Comparison of ENCODE assay signal across 1 cellular context in the genomic region with DNA sequence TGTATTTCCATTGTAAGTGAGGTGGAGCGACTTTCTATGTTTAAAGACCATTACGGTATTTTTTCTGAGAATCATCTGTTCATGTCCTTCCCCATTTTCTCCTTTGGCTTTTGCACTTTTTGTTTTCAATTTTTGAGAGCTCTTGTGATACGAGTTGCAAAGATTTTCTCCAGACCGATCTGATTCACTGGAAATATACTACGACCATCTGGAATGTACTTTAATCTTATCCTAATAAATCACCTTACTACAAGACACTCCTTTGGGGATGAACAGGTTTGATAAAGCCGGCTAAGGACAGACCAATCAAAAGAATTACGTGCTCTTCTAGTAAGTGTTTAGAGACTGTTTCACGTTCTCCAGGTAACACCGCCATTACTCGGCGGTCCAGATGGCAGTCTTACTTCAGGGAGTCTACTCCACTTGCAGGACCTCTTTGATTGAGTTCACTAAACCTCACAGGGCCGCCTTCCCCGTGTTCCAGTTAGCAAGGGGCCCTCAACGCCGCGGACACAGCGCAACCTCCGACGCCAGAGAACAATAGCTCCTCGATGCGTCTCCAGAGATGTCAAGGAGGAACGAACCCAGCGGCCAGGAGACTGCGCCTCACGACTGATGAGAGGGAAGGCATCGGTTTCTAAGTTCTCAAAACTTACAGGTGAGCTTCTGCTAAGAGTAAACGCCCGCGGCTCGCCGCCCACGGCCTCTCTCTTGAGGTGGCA.
TF ChIP-seq lines count a peak whose summit lies in the region.

No MANE protein-coding gene starts in this region.

TF ChIP-seq in GM12878, 131 proteins besides CTCF, POLR2A, EP300 and RAD21:
- no peak for TF ChIP-seq SRF (IDR thresholded peaks at IDR 0.05; ENCODE audit: low read depth in 2 of 2, low read length in 2 of 2)
- 0 out of 2 replicates have a peak, but pooled peaks have one; percentile 72 for TF ChIP-seq PML (IDR thresholded peaks at IDR 0.05; ENCODE audit: low read length)
- TF ChIP-seq KLF5 (IDR thresholded peaks at IDR 0.05; ENCODE audit: partially characterized antibody): no peak
- TF ChIP-seq, protein P1, sequence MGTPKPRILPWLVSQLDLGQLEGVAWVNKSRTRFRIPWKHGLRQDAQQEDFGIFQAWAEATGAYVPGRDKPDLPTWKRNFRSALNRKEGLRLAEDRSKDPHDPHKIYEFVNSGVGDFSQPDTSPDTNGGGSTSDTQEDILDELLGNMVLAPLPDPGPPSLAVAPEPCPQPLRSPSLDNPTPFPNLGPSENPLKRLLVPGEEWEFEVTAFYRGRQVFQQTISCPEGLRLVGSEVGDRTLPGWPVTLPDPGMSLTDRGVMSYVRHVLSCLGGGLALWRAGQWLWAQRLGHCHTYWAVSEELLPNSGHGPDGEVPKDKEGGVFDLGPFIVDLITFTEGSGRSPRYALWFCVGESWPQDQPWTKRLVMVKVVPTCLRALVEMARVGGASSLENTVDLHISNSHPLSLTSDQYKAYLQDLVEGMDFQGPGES (IDR thresholded peaks at IDR 0.05): no peak
- TF ChIP-seq FOS (IDR thresholded peaks at IDR 0.05; ENCODE audit: borderline replicate concordance, extremely low read depth, insufficient read length): no peak
- 0 out of 2 replicates have a peak, but pooled peaks have one; percentile 30 for TF ChIP-seq ATF7 (IDR thresholded peaks at IDR 0.05; ENCODE audit: low read depth)
- TF ChIP-seq, protein P2, sequence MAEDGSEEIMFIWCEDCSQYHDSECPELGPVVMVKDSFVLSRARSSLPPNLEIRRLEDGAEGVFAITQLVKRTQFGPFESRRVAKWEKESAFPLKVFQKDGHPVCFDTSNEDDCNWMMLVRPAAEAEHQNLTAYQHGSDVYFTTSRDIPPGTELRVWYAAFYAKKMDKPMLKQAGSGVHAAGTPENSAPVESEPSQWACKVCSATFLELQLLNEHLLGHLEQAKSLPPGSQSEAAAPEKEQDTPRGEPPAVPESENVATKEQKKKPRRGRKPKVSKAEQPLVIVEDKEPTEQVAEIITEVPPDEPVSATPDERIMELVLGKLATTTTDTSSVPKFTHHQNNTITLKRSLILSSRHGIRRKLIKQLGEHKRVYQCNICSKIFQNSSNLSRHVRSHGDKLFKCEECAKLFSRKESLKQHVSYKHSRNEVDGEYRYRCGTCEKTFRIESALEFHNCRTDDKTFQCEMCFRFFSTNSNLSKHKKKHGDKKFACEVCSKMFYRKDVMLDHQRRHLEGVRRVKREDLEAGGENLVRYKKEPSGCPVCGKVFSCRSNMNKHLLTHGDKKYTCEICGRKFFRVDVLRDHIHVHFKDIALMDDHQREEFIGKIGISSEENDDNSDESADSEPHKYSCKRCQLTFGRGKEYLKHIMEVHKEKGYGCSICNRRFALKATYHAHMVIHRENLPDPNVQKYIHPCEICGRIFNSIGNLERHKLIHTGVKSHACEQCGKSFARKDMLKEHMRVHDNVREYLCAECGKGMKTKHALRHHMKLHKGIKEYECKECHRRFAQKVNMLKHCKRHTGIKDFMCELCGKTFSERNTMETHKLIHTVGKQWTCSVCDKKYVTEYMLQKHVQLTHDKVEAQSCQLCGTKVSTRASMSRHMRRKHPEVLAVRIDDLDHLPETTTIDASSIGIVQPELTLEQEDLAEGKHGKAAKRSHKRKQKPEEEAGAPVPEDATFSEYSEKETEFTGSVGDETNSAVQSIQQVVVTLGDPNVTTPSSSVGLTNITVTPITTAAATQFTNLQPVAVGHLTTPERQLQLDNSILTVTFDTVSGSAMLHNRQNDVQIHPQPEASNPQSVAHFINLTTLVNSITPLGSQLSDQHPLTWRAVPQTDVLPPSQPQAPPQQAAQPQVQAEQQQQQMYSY (CRISPR knock-in tag; IDR thresholded peaks at IDR 0.05): no peak
- no peak for TF ChIP-seq CBX3 (IDR thresholded peaks at IDR 0.05; ENCODE audit: borderline replicate concordance, low read depth)
- no peak for TF ChIP-seq PAX8 (IDR thresholded peaks at IDR 0.05)
- peak; percentile 69; the same call in 1 of the 2 replicates for TF ChIP-seq MTA3 (IDR thresholded peaks at IDR 0.05; ENCODE audit: borderline replicate concordance, low read length)
- no peak for TF ChIP-seq YBX1 (IDR thresholded peaks at IDR 0.05)
- no peak for TF ChIP-seq ASH2L (IDR thresholded peaks at IDR 0.05; ENCODE audit: borderline replicate concordance, low read depth)
- peak; percentile 88; the same call in 1 of the 2 replicates for TF ChIP-seq POLR2AphosphoS5 (IDR thresholded peaks at IDR 0.05; ENCODE audit: low read length)
- 0 out of 2 replicates have a peak, but pooled peaks have one; percentile 58 for TF ChIP-seq DPF2 (IDR thresholded peaks at IDR 0.05)
- TF ChIP-seq CBFB (IDR thresholded peaks at IDR 0.05; ENCODE audit: low read depth): peak; percentile 65; the same call in 1 of the 2 replicates
- TF ChIP-seq ETV6 (conservative IDR thresholded peaks at IDR 0.05 in 1 of 2, IDR thresholded peaks at IDR 0.05 in 1 of 2; ENCODE audit: borderline replicate concordance in 1 of 2, low read depth in 1 of 2): no peak
- TF ChIP-seq SUPT20H (IDR thresholded peaks at IDR 0.05; ENCODE audit: borderline replicate concordance, control insufficient read depth, low read depth, low read length): no peak
- TF ChIP-seq CHD2 (IDR thresholded peaks at IDR 0.05; ENCODE audit: borderline replicate concordance, low read depth, low read length): no peak
- TF ChIP-seq FOXM1 (IDR thresholded peaks at IDR 0.05; ENCODE audit: low read depth, low read length): peak; percentile 46; the same call in 1 of the 2 replicates
- no peak for TF ChIP-seq MEF2A (IDR thresholded peaks at IDR 0.05; ENCODE audit: insufficient read depth, low read depth, low read length)
- no peak for TF ChIP-seq BCL11A (IDR thresholded peaks at IDR 0.05; ENCODE audit: low read depth, low read length)
- TF ChIP-seq MTA2 (IDR thresholded peaks at IDR 0.05; ENCODE audit: low read depth): no peak
- TF ChIP-seq, protein P3, sequence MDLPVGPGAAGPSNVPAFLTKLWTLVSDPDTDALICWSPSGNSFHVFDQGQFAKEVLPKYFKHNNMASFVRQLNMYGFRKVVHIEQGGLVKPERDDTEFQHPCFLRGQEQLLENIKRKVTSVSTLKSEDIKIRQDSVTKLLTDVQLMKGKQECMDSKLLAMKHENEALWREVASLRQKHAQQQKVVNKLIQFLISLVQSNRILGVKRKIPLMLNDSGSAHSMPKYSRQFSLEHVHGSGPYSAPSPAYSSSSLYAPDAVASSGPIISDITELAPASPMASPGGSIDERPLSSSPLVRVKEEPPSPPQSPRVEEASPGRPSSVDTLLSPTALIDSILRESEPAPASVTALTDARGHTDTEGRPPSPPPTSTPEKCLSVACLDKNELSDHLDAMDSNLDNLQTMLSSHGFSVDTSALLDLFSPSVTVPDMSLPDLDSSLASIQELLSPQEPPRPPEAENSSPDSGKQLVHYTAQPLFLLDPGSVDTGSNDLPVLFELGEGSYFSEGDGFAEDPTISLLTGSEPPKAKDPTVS (IDR thresholded peaks at IDR 0.05; ENCODE audit: low read depth, low read length): no peak
- no peak for TF ChIP-seq RB1 (IDR thresholded peaks at IDR 0.05; ENCODE audit: borderline replicate concordance)
- TF ChIP-seq, protein P4, sequence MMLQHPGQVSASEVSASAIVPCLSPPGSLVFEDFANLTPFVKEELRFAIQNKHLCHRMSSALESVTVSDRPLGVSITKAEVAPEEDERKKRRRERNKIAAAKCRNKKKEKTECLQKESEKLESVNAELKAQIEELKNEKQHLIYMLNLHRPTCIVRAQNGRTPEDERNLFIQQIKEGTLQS (IDR thresholded peaks at IDR 0.05; ENCODE audit: borderline replicate concordance, extremely low read depth, low read depth, low read length): no peak
- TF ChIP-seq NFIC (IDR thresholded peaks at IDR 0.05; ENCODE audit: low read depth, low read length): peak; percentile 63; the same call in 1 of the 2 replicates
- TF ChIP-seq YY1 (IDR thresholded peaks at IDR 0.05; ENCODE audit: low read depth, low read length): peak; percentile 8; the same call in 1 of the 2 replicates
- peak; percentile 6 for TF ChIP-seq HDAC6 (IDR thresholded peaks at IDR 0.05; ENCODE audit: unreplicated experiment)
- no peak for TF ChIP-seq BACH1 (IDR thresholded peaks at IDR 0.05; ENCODE audit: borderline replicate concordance)
- peak in 1 of 2 experiments; percentile 80; a peak in 2 of 3 replicates for TF ChIP-seq EGR1 (IDR thresholded peaks at IDR 0.05; ENCODE audit: borderline replicate concordance in 1 of 2, low read depth in 2 of 2, low read length in 2 of 2)
- TF ChIP-seq MXI1 (IDR thresholded peaks at IDR 0.05; ENCODE audit: low read depth, low read length): no peak
- TF ChIP-seq, protein P5, sequence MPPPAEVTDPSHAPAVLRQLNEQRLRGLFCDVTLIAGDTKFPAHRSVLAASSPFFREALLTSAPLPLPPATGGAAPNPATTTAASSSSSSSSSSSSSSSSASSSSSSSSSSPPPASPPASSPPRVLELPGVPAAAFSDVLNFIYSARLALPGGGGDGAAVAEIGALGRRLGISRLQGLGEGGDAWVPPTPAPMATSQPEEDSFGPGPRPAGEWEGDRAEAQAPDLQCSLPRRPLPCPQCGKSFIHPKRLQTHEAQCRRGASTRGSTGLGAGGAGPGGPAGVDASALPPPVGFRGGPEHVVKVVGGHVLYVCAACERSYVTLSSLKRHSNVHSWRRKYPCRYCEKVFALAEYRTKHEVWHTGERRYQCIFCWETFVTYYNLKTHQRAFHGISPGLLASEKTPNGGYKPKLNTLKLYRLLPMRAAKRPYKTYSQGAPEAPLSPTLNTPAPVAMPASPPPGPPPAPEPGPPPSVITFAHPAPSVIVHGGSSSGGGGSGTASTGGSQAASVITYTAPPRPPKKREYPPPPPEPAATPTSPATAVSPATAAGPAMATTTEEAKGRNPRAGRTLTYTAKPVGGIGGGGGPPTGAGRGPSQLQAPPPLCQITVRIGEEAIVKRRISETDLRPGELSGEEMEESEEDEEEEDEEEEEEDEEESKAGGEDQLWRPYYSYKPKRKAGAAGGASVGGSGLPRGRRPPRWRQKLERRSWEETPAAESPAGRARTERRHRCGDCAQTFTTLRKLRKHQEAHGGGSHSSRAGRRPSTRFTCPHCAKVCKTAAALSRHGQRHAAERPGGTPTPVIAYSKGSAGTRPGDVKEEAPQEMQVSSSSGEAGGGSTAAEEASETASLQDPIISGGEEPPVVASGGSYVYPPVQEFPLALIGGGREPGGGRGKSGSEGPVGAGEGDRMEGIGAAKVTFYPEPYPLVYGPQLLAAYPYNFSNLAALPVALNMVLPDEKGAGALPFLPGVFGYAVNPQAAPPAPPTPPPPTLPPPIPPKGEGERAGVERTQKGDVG (CRISPR knock-in tag; IDR thresholded peaks at IDR 0.05): no peak
- TF ChIP-seq KAT2A (conservative IDR thresholded peaks at IDR 0.05; ENCODE audit: control insufficient read depth, low read depth, low read length): no peak
- no peak for TF ChIP-seq NR2C2 (IDR thresholded peaks at IDR 0.05; ENCODE audit: borderline replicate concordance, control insufficient read depth, insufficient read length, low read depth)
- TF ChIP-seq, protein P6, sequence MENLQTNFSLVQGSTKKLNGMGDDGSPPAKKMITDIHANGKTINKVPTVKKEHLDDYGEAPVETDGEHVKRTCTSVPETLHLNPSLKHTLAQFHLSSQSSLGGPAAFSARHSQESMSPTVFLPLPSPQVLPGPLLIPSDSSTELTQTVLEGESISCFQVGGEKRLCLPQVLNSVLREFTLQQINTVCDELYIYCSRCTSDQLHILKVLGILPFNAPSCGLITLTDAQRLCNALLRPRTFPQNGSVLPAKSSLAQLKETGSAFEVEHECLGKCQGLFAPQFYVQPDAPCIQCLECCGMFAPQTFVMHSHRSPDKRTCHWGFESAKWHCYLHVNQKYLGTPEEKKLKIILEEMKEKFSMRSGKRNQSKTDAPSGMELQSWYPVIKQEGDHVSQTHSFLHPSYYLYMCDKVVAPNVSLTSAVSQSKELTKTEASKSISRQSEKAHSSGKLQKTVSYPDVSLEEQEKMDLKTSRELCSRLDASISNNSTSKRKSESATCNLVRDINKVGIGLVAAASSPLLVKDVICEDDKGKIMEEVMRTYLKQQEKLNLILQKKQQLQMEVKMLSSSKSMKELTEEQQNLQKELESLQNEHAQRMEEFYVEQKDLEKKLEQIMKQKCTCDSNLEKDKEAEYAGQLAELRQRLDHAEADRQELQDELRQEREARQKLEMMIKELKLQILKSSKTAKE (IDR thresholded peaks at IDR 0.05; ENCODE audit: low read depth, poor library complexity, severe bottlenecking): no peak
- no peak for TF ChIP-seq MYC (IDR thresholded peaks at IDR 0.05; ENCODE audit: insufficient read depth, insufficient read length, insufficient replicate concordance, low read length, severe bottlenecking)
